ENCODE assay signal across 22 cellular contexts in the genomic region with DNA sequence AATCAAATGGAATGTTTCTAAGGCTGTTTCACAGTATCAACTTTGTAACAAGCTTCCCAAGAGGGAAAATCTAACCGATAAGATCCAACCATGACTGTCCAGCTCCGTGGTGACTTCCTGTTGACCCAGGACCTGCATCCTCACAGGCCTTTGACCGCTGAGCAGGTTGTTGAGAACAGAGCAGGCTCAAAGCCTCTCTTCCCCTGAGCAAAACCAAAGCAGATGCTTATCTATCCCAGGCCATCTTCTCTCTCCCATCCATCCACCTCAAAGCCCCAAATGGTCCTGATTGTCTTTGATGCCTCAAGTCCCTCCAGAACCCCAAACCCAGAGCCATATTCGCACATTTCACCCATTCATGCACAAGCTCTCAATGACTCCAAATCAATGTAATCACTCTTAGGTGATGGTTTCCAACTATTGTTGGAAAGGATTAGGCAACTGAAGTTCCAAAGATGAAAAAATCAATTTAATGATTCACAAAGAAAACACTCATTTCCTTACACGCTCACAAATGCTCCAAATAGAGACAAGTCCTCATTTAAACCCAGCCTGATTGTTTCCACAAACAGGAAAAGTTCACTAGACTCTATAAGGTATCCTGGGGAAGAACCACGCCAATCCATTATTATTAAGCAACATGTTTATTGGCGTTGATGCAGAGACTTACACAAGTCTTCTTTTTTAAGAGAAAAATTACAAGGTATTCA. TPM values are rescaled to one million over a fixed set of nuclear protein-coding genes. Genes with fewer than 3 reads are reported as not detected.
A peak's percentile ranks its signal among the peaks of the same experiment; 100 is the strongest.
DNase-seq lines count a peak whose midpoint lies in the region; ATAC-seq, FAIRE-seq and TF ChIP-seq lines count a peak whose summit lies in the region.
"Had no signal": no experiment of that assay in that cellular context is flagged by ENCODE, and none has a peak within 500 bp of the region (broad histone marks: within the 10 kb centered on the region; RNA-seq: fewer than 3 reads in every experiment).

No MANE protein-coding gene starts in this region.

- H3K27ac Mint-ChIP-seq in type B pancreatic cell: peak overlapping the region; percentile 43
- H3K27ac Mint-ChIP-seq: activated T-cell treated with anti-CD3 and anti-CD28 coated beads, Interleukin-2, amount 50 U/mL, for 72 hours; stimulated activated memory B cell treated with anti-CD40 and anti-IgM and Interleukin-4, amounts not matched to agents 10 μg/mL and 1 μg/mL and 100 μg/mL, for 72 hours had no signal

- no peak for ATAC-seq in GM18907 (IDR thresholded peaks at IDR 0.05; ENCODE audit: unreplicated experiment)
- ATAC-seq: activated naive CD4-positive, alpha-beta T cell treated with anti-CD3 and anti-CD28 coated beads, Interleukin-2, amount 50 U/mL, for 72 hours; activated T-cell treated with anti-CD3 and anti-CD28 coated beads, Interleukin-2, amount 50 U/mL, for 72 hours; body of pancreas; left ventricle myocardium superior; right cardiac atrium; stimulated activated memory B cell treated with anti-CD40 and anti-IgM and Interleukin-4, amounts not matched to agents 10 μg/mL and 1 μg/mL and 100 μg/mL, for 72 hours had no signal

- no peaks in the 10 kb centered on the region for H3K27me3 ChIP-seq in bronchial epithelial cell (ENCODE audit: control insufficient read depth, insufficient read depth, low read length)
- H3K27me3 ChIP-seq: body of pancreas, esophagus muscularis mucosa, heart right ventricle, MG63, thyroid gland had no signal

- no peaks in the 10 kb centered on the region for H3K36me3 ChIP-seq in bronchial epithelial cell (ENCODE audit: control insufficient read depth, insufficient read depth, low read length)
- H3K36me3 ChIP-seq: MG63, thyroid gland had no signal

- H3K4me3 Mint-ChIP-seq in type B pancreatic cell: peak overlapping the region; percentile 46
- H3K4me3 Mint-ChIP-seq: activated T-cell treated with anti-CD3 and anti-CD28 coated beads, Interleukin-2, amount 50 U/mL, for 72 hours; stimulated activated memory B cell treated with anti-CD40 and anti-IgM and Interleukin-4, amounts not matched to agents 10 μg/mL and 1 μg/mL and 100 μg/mL, for 72 hours had no signal

- H3K4me3 ChIP-seq in bronchial epithelial cell (ENCODE audit: low read depth, low read length): no peak overlapping the region
- no peak overlapping the region for H3K4me3 ChIP-seq in fibroblast of pulmonary artery (replicated peaks; ENCODE audit: low read depth, low read length)
- H3K4me3 ChIP-seq: body of pancreas, esophagus muscularis mucosa, heart right ventricle, MG63, thyroid gland had no signal

- H3K36me3 Mint-ChIP-seq in type B pancreatic cell: peaks cover 9% of the 10 kb centered on the region
- H3K36me3 Mint-ChIP-seq: activated naive CD4-positive, alpha-beta T cell treated with anti-CD3 and anti-CD28 coated beads, Interleukin-2, amount 50 U/mL, for 72 hours had no signal

- no peaks in the 10 kb centered on the region for H3K9me3 Mint-ChIP-seq in type B pancreatic cell
- H3K9me3 Mint-ChIP-seq: activated naive CD4-positive, alpha-beta T cell treated with anti-CD3 and anti-CD28 coated beads, Interleukin-2, amount 50 U/mL, for 72 hours; activated T-cell treated with anti-CD3 and anti-CD28 coated beads, Interleukin-2, amount 50 U/mL, for 72 hours; stimulated activated memory B cell treated with anti-CD40 and anti-IgM and Interleukin-4, amounts not matched to agents 10 μg/mL and 1 μg/mL and 100 μg/mL, for 72 hours had no signal

- H3K4me1 Mint-ChIP-seq in type B pancreatic cell (ENCODE audit: unreplicated experiment): peaks cover 32% of the 10 kb centered on the region
- H3K4me1 Mint-ChIP-seq: stimulated activated memory B cell treated with anti-CD40 and anti-IgM and Interleukin-4, amounts not matched to agents 10 μg/mL and 1 μg/mL and 100 μg/mL, for 72 hours had no signal

- no peaks in the 10 kb centered on the region for H3K27me3 Mint-ChIP-seq in type B pancreatic cell
- H3K27me3 Mint-ChIP-seq: stimulated activated memory B cell treated with anti-CD40 and anti-IgM and Interleukin-4, amounts not matched to agents 10 μg/mL and 1 μg/mL and 100 μg/mL, for 72 hours had no signal

- no peak for FAIRE-seq in bronchial epithelial cell (lab: Jason Lieb, UNC)
- FAIRE-seq in frontal cortex (lab: Jason Lieb, UNC): no peak
- FAIRE-seq: G401.6 had no signal

- peak; percentile 6 for DNase-seq in LHCN-M2 (ENCODE audit: low read depth)
- peak; percentile 73 for DNase-seq in bronchial epithelial cell (ENCODE audit: low read depth)
- DNase-seq in fibroblast of pulmonary artery (ENCODE audit: low read depth): peak; percentile 44
- DNase-seq in type B pancreatic cell (ENCODE audit: extremely low spot score, unreplicated experiment): no peak
- no peak for DNase-seq in T-helper 1 cell
- DNase-seq in frontal cortex (ENCODE audit: low spot score in 2 of 2): no peak
- DNase-seq: activated T-cell treated with anti-CD3 and anti-CD28 coated beads, Interleukin-2, amount 50 U/mL, for 72 hours; body of pancreas; Caco-2; heart right ventricle; left ventricle myocardium superior; NCI-H1694 treated with DMSO at 0.1 percent for 48 hours; NCI-H82; right cardiac atrium; T1000 had no signal

- TF ChIP-seq CTCF in bronchial epithelial cell (IDR thresholded peaks at IDR 0.05; ENCODE audit: insufficient read depth, low read length, severe bottlenecking) (no peak), fibroblast of pulmonary artery (IDR thresholded peaks at IDR 0.05; ENCODE audit: low read length, missing control alignments) (no peak), type B pancreatic cell (conservative IDR thresholded peaks at IDR 0.05) (no peak)

RNA-seq across cellular contexts. Expression of gene C11orf58, which starts 48.7 kb away (rescaled TPM):
- 175 and 176 TPM in 2 replicates for total RNA-seq in LHCN-M2 (2014; rRNA removed)
- 173 TPM for polyA plus RNA-seq in LHCN-M2 (2012)
- total RNA-seq in bronchial epithelial cell: 256 and 405 TPM in 2 replicates
- total RNA-seq in type B pancreatic cell (ENCODE audit: low replicate concordance): 115 and 148 TPM in 2 replicates
- 280 TPM for total RNA-seq in frontal cortex

Comparison
In these comparisons a context has a peak if more than half of its experiments do, and no peak if none do; other contexts are left out.
1. DNase-seq: peak in LHCN-M2 (single experiment), bronchial epithelial cell (single experiment) and fibroblast of pulmonary artery (single experiment); none in type B pancreatic cell (single experiment), T-helper 1 cell (0 of 5) and frontal cortex (0 of 2).